In genomic region chr5:141617682-141618029, GRCh38 we compare ENCODE assay signal across 8 cellular contexts. TPM values are rescaled to one million over a fixed set of nuclear protein-coding genes. Genes with fewer than 3 reads are reported as not detected.
A peak's percentile ranks its signal among the peaks of the same experiment; 100 is the strongest.
DNase-seq lines count a peak whose midpoint lies in the region; ATAC-seq, FAIRE-seq and TF ChIP-seq lines count a peak whose summit lies in the region.

No MANE protein-coding gene starts in this region.

- peak overlapping the region; percentile 94 for H3K27ac ChIP-seq in CD4-positive, CD25-positive, alpha-beta regulatory T cell (ENCODE audit: insufficient read depth, low read length, poor library complexity, severe bottlenecking)
- peak overlapping the region; percentile 91 to 98 for H3K27ac ChIP-seq in coronary artery

- H3K4me3 ChIP-seq in CD4-positive, CD25-positive, alpha-beta regulatory T cell (ENCODE audit: low read depth, low read length) = peak overlapping the region; percentile 97
- peak overlapping the region; percentile 96 for H3K4me3 ChIP-seq in NB4 (ENCODE audit: low read depth, low read length)
- peak overlapping the region; percentile 96 for H3K4me3 ChIP-seq in coronary artery

- no peaks in the 10 kb centered on the region for H3K27me3 Mint-ChIP-seq in CD4-positive, CD25-positive, alpha-beta regulatory T cell
- H3K27me3 Mint-ChIP-seq in nephron (ENCODE audit: low read depth) = no peaks in the 10 kb centered on the region

- TF ChIP-seq POLR2A in NB4 (IDR thresholded peaks at IDR 0.05; ENCODE audit: extremely low read depth, insufficient read length) = no peak

- no peak for ATAC-seq in CD4-positive, CD25-positive, alpha-beta regulatory T cell (ENCODE audit: low read depth in 2 of 2)

- H3K9me3 Mint-ChIP-seq in CD4-positive, CD25-positive, alpha-beta regulatory T cell = no peaks in the 10 kb centered on the region
- no peaks in the 10 kb centered on the region for H3K9me3 Mint-ChIP-seq in nephron

- no peak for TF ChIP-seq CTCF in NB4 (IDR thresholded peaks at IDR 0.05; ENCODE audit: low read depth, low read length)
- no peak for TF ChIP-seq CTCF in coronary artery (IDR thresholded peaks at IDR 0.05)
- TF ChIP-seq CTCF in nephron (IDR thresholded peaks at IDR 0.05; ENCODE audit: unreplicated experiment in 3 of 3) = no peak

- no peak for DNase-seq in CD4-positive, CD25-positive, alpha-beta regulatory T cell
- DNase-seq in NB4 (ENCODE audit: low read depth) (peak; percentile 37), coronary artery (ENCODE audit: low spot score) (no peak), NCI-H2196 treated with DMSO at 0.1 percent for 48 hours (lab: John Stamatoyannopoulos, UW; ENCODE audit: unreplicated experiment) (no peak), SW 1271 (lab: John Stamatoyannopoulos, UW) (no peak), urothelium cell line (ENCODE audit: low spot score) (no peak), ecto neural progenitor cell (ENCODE audit: low spot score) (no peak)

- H3K9me3 ChIP-seq in CD4-positive, CD25-positive, alpha-beta regulatory T cell (ENCODE audit: control insufficient read depth in 2 of 2, low read length in 2 of 2) = no peaks in the 10 kb centered on the region

- H3K27ac Mint-ChIP-seq in CD4-positive, CD25-positive, alpha-beta regulatory T cell = peak overlapping the region; percentile 85 to 99 (median 97)
- peak overlapping the region; percentile 88 to 98 (median 91) for H3K27ac Mint-ChIP-seq in nephron

- peaks cover 18% of the 10 kb centered on the region for H3K36me3 ChIP-seq in CD4-positive, CD25-positive, alpha-beta regulatory T cell (ENCODE audit: control insufficient read depth, insufficient read depth, low read length)

- H3K4me1 ChIP-seq in CD4-positive, CD25-positive, alpha-beta regulatory T cell (ENCODE audit: control insufficient read depth, insufficient read depth, low read length, poor library complexity, severe bottlenecking) = peaks cover 52% of the 10 kb centered on the region

- no peaks in the 10 kb centered on the region for H3K27me3 ChIP-seq in CD4-positive, CD25-positive, alpha-beta regulatory T cell (ENCODE audit: control insufficient read depth, insufficient read depth, low read length)

- peaks cover 16% of the 10 kb centered on the region for H3K36me3 Mint-ChIP-seq in CD4-positive, CD25-positive, alpha-beta regulatory T cell
- H3K36me3 Mint-ChIP-seq in nephron (ENCODE audit: low read depth) = peaks cover 13% of the 10 kb centered on the region

- H3K4me1 Mint-ChIP-seq in CD4-positive, CD25-positive, alpha-beta regulatory T cell = peaks cover 23 to 56% (median 36%) of the 10 kb centered on the region in 4 donors
- H3K4me1 Mint-ChIP-seq in nephron = peaks cover 26% of the 10 kb centered on the region

- no peak for FAIRE-seq in urothelium cell line (lab: Jason Lieb, UNC)

- peak overlapping the region; percentile 95 to 100 (median 97) for H3K4me3 Mint-ChIP-seq in CD4-positive, CD25-positive, alpha-beta regulatory T cell
- H3K4me3 Mint-ChIP-seq in nephron = peak overlapping the region; percentile 96 to 98 (median 96)

RNA-seq across cellular contexts. Expression of gene DIAPH1, which starts 1.1 kb away (rescaled TPM):
- total RNA-seq in CD4-positive, CD25-positive, alpha-beta regulatory T cell = 287 TPM
- polyA plus RNA-seq in CD4-positive, CD25-positive, alpha-beta regulatory T cell = 100 to 1,000 TPM in 1 of 4 donors, 10 to 100 TPM in 3; 86.1 to 105 (median 90.7) TPM

RNA-seq across cellular contexts. Expression of gene HDAC3, which starts 19.0 kb away (rescaled TPM):
- total RNA-seq in CD4-positive, CD25-positive, alpha-beta regulatory T cell = 83.9 TPM
- polyA plus RNA-seq in CD4-positive, CD25-positive, alpha-beta regulatory T cell = 100 to 1,000 TPM in 1 of 4 donors, 10 to 100 TPM in 3; 94.0 to 102 (median 96.1) TPM

RNA-seq across cellular contexts. Expression of gene RELL2, which starts 19.1 kb away (rescaled TPM):
- 20.5 TPM for total RNA-seq in CD4-positive, CD25-positive, alpha-beta regulatory T cell
- polyA plus RNA-seq in CD4-positive, CD25-positive, alpha-beta regulatory T cell = 1 to 10 TPM; 2.4 to 5.5 (median 3.5) TPM

RNA-seq across cellular contexts. Expression of gene FCHSD1, which starts 33.6 kb away (rescaled TPM):
- 115 TPM for total RNA-seq in CD4-positive, CD25-positive, alpha-beta regulatory T cell
- 10 to 100 TPM in 1 of 4 donors, 1 to 10 TPM in 3; 7.7 to 16.0 (median 8.2) TPM for polyA plus RNA-seq in CD4-positive, CD25-positive, alpha-beta regulatory T cell
